In the genomic region with DNA sequence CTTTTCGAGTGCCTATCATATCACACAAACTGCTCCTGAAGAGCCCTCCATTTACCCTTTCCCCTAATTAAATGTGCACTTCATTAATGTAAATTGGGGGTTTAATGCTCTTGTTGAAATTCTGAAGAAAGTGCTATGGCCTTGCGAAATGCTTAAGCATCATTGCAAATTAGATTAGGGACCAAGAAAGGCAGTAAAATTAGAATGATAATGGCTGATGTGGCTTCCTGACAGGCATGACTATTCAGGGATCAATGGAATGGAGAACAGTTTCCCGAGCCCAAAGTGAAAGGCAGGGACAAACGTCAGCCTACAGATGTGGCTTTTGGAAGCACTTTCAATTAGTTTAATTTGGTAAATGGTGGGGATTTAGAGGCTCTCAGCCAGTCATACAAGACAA, we compare ENCODE assay signal across 1 cellular context.
TF ChIP-seq lines count a peak whose summit lies in the region.

No MANE protein-coding gene starts in this region.

TF ChIP-seq in H1, 55 proteins besides CTCF, POLR2A, EP300 and RAD21 (continued from another document):
- TF ChIP-seq SIX5 (IDR thresholded peaks at IDR 0.05; ENCODE audit: low read depth, low read length): no peak
- no peak for TF ChIP-seq ASH2L (IDR thresholded peaks at IDR 0.05; ENCODE audit: low read length)
- TF ChIP-seq NANOG (IDR thresholded peaks at IDR 0.05; ENCODE audit: insufficient read depth, low read depth, low read length, poor library complexity, severe bottlenecking): peak; percentile 73
- TF ChIP-seq, protein P1, sequence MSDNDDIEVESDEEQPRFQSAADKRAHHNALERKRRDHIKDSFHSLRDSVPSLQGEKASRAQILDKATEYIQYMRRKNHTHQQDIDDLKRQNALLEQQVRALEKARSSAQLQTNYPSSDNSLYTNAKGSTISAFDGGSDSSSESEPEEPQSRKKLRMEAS (IDR thresholded peaks at IDR 0.05): no peak
- no peak for TF ChIP-seq RBBP5 (IDR thresholded peaks at IDR 0.05; ENCODE audit: borderline replicate concordance, low read depth, low read length)
- TF ChIP-seq, protein P2, sequence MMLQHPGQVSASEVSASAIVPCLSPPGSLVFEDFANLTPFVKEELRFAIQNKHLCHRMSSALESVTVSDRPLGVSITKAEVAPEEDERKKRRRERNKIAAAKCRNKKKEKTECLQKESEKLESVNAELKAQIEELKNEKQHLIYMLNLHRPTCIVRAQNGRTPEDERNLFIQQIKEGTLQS (IDR thresholded peaks at IDR 0.05; ENCODE audit: insufficient read depth, low read depth, low read length): no peak
- no peak for TF ChIP-seq SUZ12 (IDR thresholded peaks at IDR 0.05; ENCODE audit: low read length)
- no peak for TF ChIP-seq EGR1 (IDR thresholded peaks at IDR 0.05; ENCODE audit: borderline replicate concordance, low read depth, low read length)
- TF ChIP-seq SIRT6 (IDR thresholded peaks at IDR 0.05; ENCODE audit: low read length): no peak
- TF ChIP-seq GABPA (IDR thresholded peaks at IDR 0.05; ENCODE audit: borderline replicate concordance, insufficient read depth, low read length): no peak
- TF ChIP-seq CHD2 (IDR thresholded peaks at IDR 0.05; ENCODE audit: low read length): no peak
- no peak for TF ChIP-seq SIN3A (conservative IDR thresholded peaks at IDR 0.05 in 1 of 2, IDR thresholded peaks at IDR 0.05 in 1 of 2; ENCODE audit: low read depth in 1 of 2, low read length in 2 of 2)
- TF ChIP-seq TAF1 (IDR thresholded peaks at IDR 0.05; ENCODE audit: low read depth, low read length): no peak
- no peak for TF ChIP-seq RNF2 (IDR thresholded peaks at IDR 0.05; ENCODE audit: borderline replicate concordance, low read depth, low read length, missing control alignments, poor library complexity, severe bottlenecking)
- TF ChIP-seq SP1 (IDR thresholded peaks at IDR 0.05; ENCODE audit: low read depth, low read length): peak; percentile 47; the same call in 1 of the 2 replicates
- TF ChIP-seq PHF8 (conservative IDR thresholded peaks at IDR 0.05; ENCODE audit: low read depth, low read length): no peak
- TF ChIP-seq MAFK (IDR thresholded peaks at IDR 0.05; ENCODE audit: low read depth, low read length): no peak
- TF ChIP-seq, protein P3, sequence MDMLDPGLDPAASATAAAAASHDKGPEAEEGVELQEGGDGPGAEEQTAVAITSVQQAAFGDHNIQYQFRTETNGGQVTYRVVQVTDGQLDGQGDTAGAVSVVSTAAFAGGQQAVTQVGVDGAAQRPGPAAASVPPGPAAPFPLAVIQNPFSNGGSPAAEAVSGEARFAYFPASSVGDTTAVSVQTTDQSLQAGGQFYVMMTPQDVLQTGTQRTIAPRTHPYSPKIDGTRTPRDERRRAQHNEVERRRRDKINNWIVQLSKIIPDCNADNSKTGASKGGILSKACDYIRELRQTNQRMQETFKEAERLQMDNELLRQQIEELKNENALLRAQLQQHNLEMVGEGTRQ (IDR thresholded peaks at IDR 0.05; ENCODE audit: low read length): no peak
- TF ChIP-seq HDAC6 (IDR thresholded peaks at IDR 0.05; ENCODE audit: low read depth, low read length): no peak
- TF ChIP-seq POLR2AphosphoS5 (IDR thresholded peaks at IDR 0.05; ENCODE audit: low read depth, low read length): 0 out of 2 replicates have a peak, but pooled peaks have one; percentile 24
- TF ChIP-seq BRCA1 (IDR thresholded peaks at IDR 0.05; ENCODE audit: low read depth, low read length): no peak
- TF ChIP-seq SP4 (IDR thresholded peaks at IDR 0.05; ENCODE audit: low read length): no peak
- TF ChIP-seq GTF2F1 (IDR thresholded peaks at IDR 0.05; ENCODE audit: borderline replicate concordance, low read depth, low read length): no peak
- no peak for TF ChIP-seq NRF1 (IDR thresholded peaks at IDR 0.05; ENCODE audit: low read depth, low read length)
- TF ChIP-seq CREB1 (IDR thresholded peaks at IDR 0.05): no peak
- no peak for TF ChIP-seq JUN (IDR thresholded peaks at IDR 0.05; ENCODE audit: low read depth, low read length)
- TF ChIP-seq SP2 (IDR thresholded peaks at IDR 0.05; ENCODE audit: low read length): no peak
- no peak for TF ChIP-seq KDM1A (IDR thresholded peaks at IDR 0.05; ENCODE audit: borderline replicate concordance, low read length)
- TF ChIP-seq, protein P4, sequence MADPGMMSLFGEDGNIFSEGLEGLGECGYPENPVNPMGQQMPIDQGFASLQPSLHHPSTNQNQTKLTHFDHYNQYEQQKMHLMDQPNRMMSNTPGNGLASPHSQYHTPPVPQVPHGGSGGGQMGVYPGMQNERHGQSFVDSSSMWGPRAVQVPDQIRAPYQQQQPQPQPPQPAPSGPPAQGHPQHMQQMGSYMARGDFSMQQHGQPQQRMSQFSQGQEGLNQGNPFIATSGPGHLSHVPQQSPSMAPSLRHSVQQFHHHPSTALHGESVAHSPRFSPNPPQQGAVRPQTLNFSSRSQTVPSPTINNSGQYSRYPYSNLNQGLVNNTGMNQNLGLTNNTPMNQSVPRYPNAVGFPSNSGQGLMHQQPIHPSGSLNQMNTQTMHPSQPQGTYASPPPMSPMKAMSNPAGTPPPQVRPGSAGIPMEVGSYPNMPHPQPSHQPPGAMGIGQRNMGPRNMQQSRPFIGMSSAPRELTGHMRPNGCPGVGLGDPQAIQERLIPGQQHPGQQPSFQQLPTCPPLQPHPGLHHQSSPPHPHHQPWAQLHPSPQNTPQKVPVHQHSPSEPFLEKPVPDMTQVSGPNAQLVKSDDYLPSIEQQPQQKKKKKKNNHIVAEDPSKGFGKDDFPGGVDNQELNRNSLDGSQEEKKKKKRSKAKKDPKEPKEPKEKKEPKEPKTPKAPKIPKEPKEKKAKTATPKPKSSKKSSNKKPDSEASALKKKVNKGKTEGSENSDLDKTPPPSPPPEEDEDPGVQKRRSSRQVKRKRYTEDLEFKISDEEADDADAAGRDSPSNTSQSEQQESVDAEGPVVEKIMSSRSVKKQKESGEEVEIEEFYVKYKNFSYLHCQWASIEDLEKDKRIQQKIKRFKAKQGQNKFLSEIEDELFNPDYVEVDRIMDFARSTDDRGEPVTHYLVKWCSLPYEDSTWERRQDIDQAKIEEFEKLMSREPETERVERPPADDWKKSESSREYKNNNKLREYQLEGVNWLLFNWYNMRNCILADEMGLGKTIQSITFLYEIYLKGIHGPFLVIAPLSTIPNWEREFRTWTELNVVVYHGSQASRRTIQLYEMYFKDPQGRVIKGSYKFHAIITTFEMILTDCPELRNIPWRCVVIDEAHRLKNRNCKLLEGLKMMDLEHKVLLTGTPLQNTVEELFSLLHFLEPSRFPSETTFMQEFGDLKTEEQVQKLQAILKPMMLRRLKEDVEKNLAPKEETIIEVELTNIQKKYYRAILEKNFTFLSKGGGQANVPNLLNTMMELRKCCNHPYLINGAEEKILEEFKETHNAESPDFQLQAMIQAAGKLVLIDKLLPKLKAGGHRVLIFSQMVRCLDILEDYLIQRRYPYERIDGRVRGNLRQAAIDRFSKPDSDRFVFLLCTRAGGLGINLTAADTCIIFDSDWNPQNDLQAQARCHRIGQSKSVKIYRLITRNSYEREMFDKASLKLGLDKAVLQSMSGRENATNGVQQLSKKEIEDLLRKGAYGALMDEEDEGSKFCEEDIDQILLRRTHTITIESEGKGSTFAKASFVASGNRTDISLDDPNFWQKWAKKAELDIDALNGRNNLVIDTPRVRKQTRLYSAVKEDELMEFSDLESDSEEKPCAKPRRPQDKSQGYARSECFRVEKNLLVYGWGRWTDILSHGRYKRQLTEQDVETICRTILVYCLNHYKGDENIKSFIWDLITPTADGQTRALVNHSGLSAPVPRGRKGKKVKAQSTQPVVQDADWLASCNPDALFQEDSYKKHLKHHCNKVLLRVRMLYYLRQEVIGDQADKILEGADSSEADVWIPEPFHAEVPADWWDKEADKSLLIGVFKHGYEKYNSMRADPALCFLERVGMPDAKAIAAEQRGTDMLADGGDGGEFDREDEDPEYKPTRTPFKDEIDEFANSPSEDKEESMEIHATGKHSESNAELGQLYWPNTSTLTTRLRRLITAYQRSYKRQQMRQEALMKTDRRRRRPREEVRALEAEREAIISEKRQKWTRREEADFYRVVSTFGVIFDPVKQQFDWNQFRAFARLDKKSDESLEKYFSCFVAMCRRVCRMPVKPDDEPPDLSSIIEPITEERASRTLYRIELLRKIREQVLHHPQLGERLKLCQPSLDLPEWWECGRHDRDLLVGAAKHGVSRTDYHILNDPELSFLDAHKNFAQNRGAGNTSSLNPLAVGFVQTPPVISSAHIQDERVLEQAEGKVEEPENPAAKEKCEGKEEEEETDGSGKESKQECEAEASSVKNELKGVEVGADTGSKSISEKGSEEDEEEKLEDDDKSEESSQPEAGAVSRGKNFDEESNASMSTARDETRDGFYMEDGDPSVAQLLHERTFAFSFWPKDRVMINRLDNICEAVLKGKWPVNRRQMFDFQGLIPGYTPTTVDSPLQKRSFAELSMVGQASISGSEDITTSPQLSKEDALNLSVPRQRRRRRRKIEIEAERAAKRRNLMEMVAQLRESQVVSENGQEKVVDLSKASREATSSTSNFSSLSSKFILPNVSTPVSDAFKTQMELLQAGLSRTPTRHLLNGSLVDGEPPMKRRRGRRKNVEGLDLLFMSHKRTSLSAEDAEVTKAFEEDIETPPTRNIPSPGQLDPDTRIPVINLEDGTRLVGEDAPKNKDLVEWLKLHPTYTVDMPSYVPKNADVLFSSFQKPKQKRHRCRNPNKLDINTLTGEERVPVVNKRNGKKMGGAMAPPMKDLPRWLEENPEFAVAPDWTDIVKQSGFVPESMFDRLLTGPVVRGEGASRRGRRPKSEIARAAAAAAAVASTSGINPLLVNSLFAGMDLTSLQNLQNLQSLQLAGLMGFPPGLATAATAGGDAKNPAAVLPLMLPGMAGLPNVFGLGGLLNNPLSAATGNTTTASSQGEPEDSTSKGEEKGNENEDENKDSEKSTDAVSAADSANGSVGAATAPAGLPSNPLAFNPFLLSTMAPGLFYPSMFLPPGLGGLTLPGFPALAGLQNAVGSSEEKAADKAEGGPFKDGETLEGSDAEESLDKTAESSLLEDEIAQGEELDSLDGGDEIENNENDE (IDR thresholded peaks at IDR 0.05; ENCODE audit: insufficient replicate concordance, low read length): peak; percentile 89
- no peak for TF ChIP-seq CBX5 (IDR thresholded peaks at IDR 0.05; ENCODE audit: low read depth, low read length)
- TF ChIP-seq, protein P5, sequence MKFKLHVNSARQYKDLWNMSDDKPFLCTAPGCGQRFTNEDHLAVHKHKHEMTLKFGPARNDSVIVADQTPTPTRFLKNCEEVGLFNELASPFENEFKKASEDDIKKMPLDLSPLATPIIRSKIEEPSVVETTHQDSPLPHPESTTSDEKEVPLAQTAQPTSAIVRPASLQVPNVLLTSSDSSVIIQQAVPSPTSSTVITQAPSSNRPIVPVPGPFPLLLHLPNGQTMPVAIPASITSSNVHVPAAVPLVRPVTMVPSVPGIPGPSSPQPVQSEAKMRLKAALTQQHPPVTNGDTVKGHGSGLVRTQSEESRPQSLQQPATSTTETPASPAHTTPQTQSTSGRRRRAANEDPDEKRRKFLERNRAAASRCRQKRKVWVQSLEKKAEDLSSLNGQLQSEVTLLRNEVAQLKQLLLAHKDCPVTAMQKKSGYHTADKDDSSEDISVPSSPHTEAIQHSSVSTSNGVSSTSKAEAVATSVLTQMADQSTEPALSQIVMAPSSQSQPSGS (IDR thresholded peaks at IDR 0.05; ENCODE audit: low read length): no peak
- no peak for TF ChIP-seq EZH2 (IDR thresholded peaks at IDR 0.05; ENCODE audit: low read depth, low read length, severe bottlenecking)
- no peak for TF ChIP-seq ZNF274 (IDR thresholded peaks at IDR 0.05; ENCODE audit: borderline replicate concordance, extremely low read depth, low read length)
- TF ChIP-seq RXRA (IDR thresholded peaks at IDR 0.05; ENCODE audit: insufficient read depth, low read depth, low read length): no peak
- no peak for TF ChIP-seq TBP (IDR thresholded peaks at IDR 0.05; ENCODE audit: low read depth, low read length)
- TF ChIP-seq BCL11A (IDR thresholded peaks at IDR 0.05; ENCODE audit: low read depth in 2 of 2, low read length in 2 of 2): no peak
- TF ChIP-seq CBX8 (IDR thresholded peaks at IDR 0.05; ENCODE audit: borderline replicate concordance, low read depth, low read length): no peak
- peak; percentile 98 for TF ChIP-seq CEBPB (IDR thresholded peaks at IDR 0.05; ENCODE audit: low read depth, low read length)
- 0 out of 2 replicates have a peak, but pooled peaks have one; percentile 13 for TF ChIP-seq JUND (IDR thresholded peaks at IDR 0.05; ENCODE audit: low read length)
- TF ChIP-seq, protein P6, sequence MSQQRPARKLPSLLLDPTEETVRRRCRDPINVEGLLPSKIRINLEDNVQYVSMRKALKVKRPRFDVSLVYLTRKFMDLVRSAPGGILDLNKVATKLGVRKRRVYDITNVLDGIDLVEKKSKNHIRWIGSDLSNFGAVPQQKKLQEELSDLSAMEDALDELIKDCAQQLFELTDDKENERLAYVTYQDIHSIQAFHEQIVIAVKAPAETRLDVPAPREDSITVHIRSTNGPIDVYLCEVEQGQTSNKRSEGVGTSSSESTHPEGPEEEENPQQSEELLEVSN (IDR thresholded peaks at IDR 0.05): no peak
- TF ChIP-seq YY1 (IDR thresholded peaks at IDR 0.05; ENCODE audit: low read depth, low read length): peak; percentile 36; the same call in 1 of the 2 replicates
- TF ChIP-seq BACH1 (IDR thresholded peaks at IDR 0.05; ENCODE audit: low read length): no peak
- TF ChIP-seq POU5F1 (IDR thresholded peaks at IDR 0.05; ENCODE audit: low read depth, low read length): peak; percentile 81
- no peak for TF ChIP-seq CTBP2 (IDR thresholded peaks at IDR 0.05; ENCODE audit: borderline replicate concordance, insufficient read depth, insufficient read length, low read length)
- no peak for TF ChIP-seq SRF (IDR thresholded peaks at IDR 0.05; ENCODE audit: low read depth, low read length)
- TF ChIP-seq TCF12 (IDR thresholded peaks at IDR 0.05; ENCODE audit: low read depth, low read length): peak; percentile 44; the same call in 1 of the 2 replicates
